ENCODE assay signal across 2 cellular contexts in the genomic region with DNA sequence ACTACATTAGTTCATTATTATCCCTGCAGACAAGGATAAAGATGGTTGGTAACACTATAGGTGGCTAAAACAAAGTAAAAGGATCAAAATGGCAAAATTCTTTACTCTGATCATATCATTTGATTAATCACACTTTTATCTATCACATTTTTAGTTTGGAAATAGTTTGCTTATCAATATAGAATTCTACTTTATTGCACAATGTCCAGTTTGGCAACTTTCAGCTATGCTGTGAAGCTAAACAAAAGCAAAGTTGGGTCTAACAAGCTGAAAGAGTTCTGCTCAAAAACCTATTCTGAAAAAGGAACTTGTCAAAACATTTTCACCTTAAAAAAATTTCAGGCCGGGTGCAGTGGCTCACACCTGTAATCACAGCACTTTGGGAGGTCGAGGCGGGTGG.
A peak's percentile ranks its signal among the peaks of the same experiment; 100 is the strongest.
TF ChIP-seq lines count a peak whose summit lies in the region.

No MANE protein-coding gene starts in this region.

TF ChIP-seq in HepG2, 621 proteins besides CTCF, POLR2A, EP300 and RAD21:
- TF ChIP-seq CEBPB (IDR thresholded peaks at IDR 0.05; ENCODE audit: borderline replicate concordance, low read depth, low read length) (peak; percentile 71), SCMH1 (CRISPR knock-in tag; IDR thresholded peaks at IDR 0.05; ENCODE audit: borderline replicate concordance) (no peak), YEATS4 (CRISPR knock-in tag; IDR thresholded peaks at IDR 0.05; ENCODE audit: borderline replicate concordance) (no peak), STAT5B (CRISPR knock-in tag; IDR thresholded peaks at IDR 0.05) (no peak), XBP1 (CRISPR knock-in tag; IDR thresholded peaks at IDR 0.05) (no peak), SP5 (CRISPR knock-in tag; IDR thresholded peaks at IDR 0.05; ENCODE audit: borderline replicate concordance, low read depth) (no peak)

TF ChIP-seq in GM12878, 131 proteins besides CTCF, POLR2A, EP300 and RAD21:
- TF ChIP-seq JUND (IDR thresholded peaks at IDR 0.05; ENCODE audit: low read depth, low read length) (no peak), IRF4 (IDR thresholded peaks at IDR 0.05; ENCODE audit: low read depth, low read length) (no peak), ZZZ3 (IDR thresholded peaks at IDR 0.05; ENCODE audit: control insufficient read depth, insufficient read length, low read depth) (no peak), YBX1 (IDR thresholded peaks at IDR 0.05) (no peak), HDGF (IDR thresholded peaks at IDR 0.05) (no peak), SUPT20H (IDR thresholded peaks at IDR 0.05; ENCODE audit: borderline replicate concordance, control insufficient read depth, low read depth, low read length) (no peak), BRCA1 (IDR thresholded peaks at IDR 0.05; ENCODE audit: low read depth, low read length) (no peak), MEF2B (IDR thresholded peaks at IDR 0.05; ENCODE audit: partially characterized antibody, poor library complexity, severe bottlenecking) (no peak), EZH2 (IDR thresholded peaks at IDR 0.05; ENCODE audit: borderline replicate concordance, control insufficient read depth, low read depth, low read length) (no peak), MYB (IDR thresholded peaks at IDR 0.05; ENCODE audit: borderline replicate concordance, low read depth, low read length) (no peak), HDAC2 (IDR thresholded peaks at IDR 0.05) (no peak), MEF2A (IDR thresholded peaks at IDR 0.05; ENCODE audit: insufficient read depth, low read depth, low read length) (no peak), ZNF217 (IDR thresholded peaks at IDR 0.05) (no peak), RAD51 (IDR thresholded peaks at IDR 0.05) (no peak)
- TF ChIP-seq, protein P1, sequence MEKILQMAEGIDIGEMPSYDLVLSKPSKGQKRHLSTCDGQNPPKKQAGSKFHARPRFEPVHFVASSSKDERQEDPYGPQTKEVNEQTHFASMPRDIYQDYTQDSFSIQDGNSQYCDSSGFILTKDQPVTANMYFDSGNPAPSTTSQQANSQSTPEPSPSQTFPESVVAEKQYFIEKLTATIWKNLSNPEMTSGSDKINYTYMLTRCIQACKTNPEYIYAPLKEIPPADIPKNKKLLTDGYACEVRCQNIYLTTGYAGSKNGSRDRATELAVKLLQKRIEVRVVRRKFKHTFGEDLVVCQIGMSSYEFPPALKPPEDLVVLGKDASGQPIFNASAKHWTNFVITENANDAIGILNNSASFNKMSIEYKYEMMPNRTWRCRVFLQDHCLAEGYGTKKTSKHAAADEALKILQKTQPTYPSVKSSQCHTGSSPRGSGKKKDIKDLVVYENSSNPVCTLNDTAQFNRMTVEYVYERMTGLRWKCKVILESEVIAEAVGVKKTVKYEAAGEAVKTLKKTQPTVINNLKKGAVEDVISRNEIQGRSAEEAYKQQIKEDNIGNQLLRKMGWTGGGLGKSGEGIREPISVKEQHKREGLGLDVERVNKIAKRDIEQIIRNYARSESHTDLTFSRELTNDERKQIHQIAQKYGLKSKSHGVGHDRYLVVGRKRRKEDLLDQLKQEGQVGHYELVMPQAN (conservative IDR thresholded peaks at IDR 0.05): no peak
- TF ChIP-seq, protein P2, sequence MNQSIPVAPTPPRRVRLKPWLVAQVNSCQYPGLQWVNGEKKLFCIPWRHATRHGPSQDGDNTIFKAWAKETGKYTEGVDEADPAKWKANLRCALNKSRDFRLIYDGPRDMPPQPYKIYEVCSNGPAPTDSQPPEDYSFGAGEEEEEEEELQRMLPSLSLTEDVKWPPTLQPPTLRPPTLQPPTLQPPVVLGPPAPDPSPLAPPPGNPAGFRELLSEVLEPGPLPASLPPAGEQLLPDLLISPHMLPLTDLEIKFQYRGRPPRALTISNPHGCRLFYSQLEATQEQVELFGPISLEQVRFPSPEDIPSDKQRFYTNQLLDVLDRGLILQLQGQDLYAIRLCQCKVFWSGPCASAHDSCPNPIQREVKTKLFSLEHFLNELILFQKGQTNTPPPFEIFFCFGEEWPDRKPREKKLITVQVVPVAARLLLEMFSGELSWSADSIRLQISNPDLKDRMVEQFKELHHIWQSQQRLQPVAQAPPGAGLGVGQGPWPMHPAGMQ (IDR thresholded peaks at IDR 0.05; ENCODE audit: borderline replicate concordance): no peak
TF ChIP-seq in GM12878: peak in this region for 0.
